In genomic region chr17:82567286-82567685, GRCh38 we compare ENCODE assay signal across 1 cellular context.
TF ChIP-seq lines count a peak whose summit lies in the region.

No MANE protein-coding gene starts in this region.

TF ChIP-seq in GM23338, 12 proteins besides CTCF, POLR2A, EP300 and RAD21 (continued from another document):
- TF ChIP-seq ZNF462 (CRISPR knock-in tag; IDR thresholded peaks at IDR 0.05) (no peak), STAT1 (IDR thresholded peaks at IDR 0.05; ENCODE audit: unreplicated experiment) (no peak), REST (IDR thresholded peaks at IDR 0.05; ENCODE audit: unreplicated experiment) (no peak), EZH2phosphoT487 (IDR thresholded peaks at IDR 0.05; ENCODE audit: unreplicated experiment) (no peak), POLR2AphosphoS5 (IDR thresholded peaks at IDR 0.05; ENCODE audit: low read depth) (no peak), JUNB (IDR thresholded peaks at IDR 0.05; ENCODE audit: unreplicated experiment) (no peak), ETS1 (IDR thresholded peaks at IDR 0.05) (no peak), EZH2 (IDR thresholded peaks at IDR 0.05; ENCODE audit: low read depth, unreplicated experiment) (no peak)
